ENCODE assay signal across 21 cellular contexts in genomic region chr1:114114751-114115104, GRCh38. TPM values are rescaled to one million over a fixed set of nuclear protein-coding genes. Genes with fewer than 3 reads are reported as not detected.
"Had no signal": no experiment of that assay in that cellular context is flagged by ENCODE, and none has a peak within 500 bp of the region (broad histone marks: within the 10 kb centered on the region; RNA-seq: fewer than 3 reads in every experiment).

No MANE protein-coding gene starts in this region.

- H3K4me2 ChIP-seq: smooth muscle cell had no signal

- H3K4me1 ChIP-seq: pancreas had no signal

- H3K27me3 ChIP-seq: pancreas, stomach, upper lobe of left lung had no signal

- H3K36me3 ChIP-seq: esophagus squamous epithelium, heart right ventricle, pancreas, stomach, thoracic aorta, upper lobe of left lung had no signal

- H3K9me3 ChIP-seq: esophagus squamous epithelium, heart right ventricle, pancreas, stomach, thoracic aorta, upper lobe of left lung had no signal

- H3K4me3 ChIP-seq: esophagus squamous epithelium, heart right ventricle, pancreas, smooth muscle cell, stomach, thoracic aorta, upper lobe of left lung had no signal

- H3K27ac ChIP-seq: pancreas, stomach, thoracic aorta had no signal

- ATAC-seq: activated CD8-positive, alpha-beta T cell treated with anti-CD3 and anti-CD28 coated beads for 36 hours; activated T-cell treated with anti-CD3 and anti-CD28 coated beads, Interleukin-2, amount 50 U/mL, for 4 hours; left ventricle myocardium superior had no signal

- DNase-seq: activated CD4-positive, alpha-beta T cell treated with anti-CD3 and anti-CD28 coated beads, Interleukin-2, amount 10 ng/mL, durations not matched to agents 24 days and 14 days; activated CD4-positive, CD25-positive, alpha-beta regulatory T cell; activated CD8-positive, alpha-beta T cell treated with anti-CD3 and anti-CD28 coated beads for 36 hours; activated T-cell treated with anti-CD3 and anti-CD28 coated beads, Interleukin-2, amount 50 U/mL, for 4 hours; effector memory CD4-positive, alpha-beta T cell; esophagus squamous epithelium; heart right ventricle; kidney glomerular epithelial cell; left ventricle myocardium superior; naive thymus-derived CD4-positive, alpha-beta T cell; pancreas; stimulated activated CD4-positive, alpha-beta T cell treated with anti-CD3 and anti-CD28 coated beads, Interleukin-4, amount 100 ng/mL, for 1 hour; stomach; T-helper 1 cell; T-helper 9 cell had no signal

RNA-seq across cellular contexts. Expression of gene SYT6, which starts 38.9 kb away (rescaled TPM):
- total RNA-seq: activated CD4-positive, alpha-beta T cell treated with anti-CD3 and anti-CD28 coated beads, Interleukin-2, amount 10 ng/mL, durations not matched to agents 24 days and 14 days; activated CD8-positive, alpha-beta T cell treated with anti-CD3 and anti-CD28 coated beads for 36 hours; activated T-cell treated with anti-CD3 and anti-CD28 coated beads, Interleukin-2, amount 50 U/mL, for 4 hours; bronchial epithelial cell; dermis blood vessel endothelial cell; endothelial cell of umbilical vein; esophagus squamous epithelium; left ventricle myocardium superior; naive thymus-derived CD4-positive, alpha-beta T cell; smooth muscle cell had no signal
